ENCODE assay signal across 13 cellular contexts in the genomic region with DNA sequence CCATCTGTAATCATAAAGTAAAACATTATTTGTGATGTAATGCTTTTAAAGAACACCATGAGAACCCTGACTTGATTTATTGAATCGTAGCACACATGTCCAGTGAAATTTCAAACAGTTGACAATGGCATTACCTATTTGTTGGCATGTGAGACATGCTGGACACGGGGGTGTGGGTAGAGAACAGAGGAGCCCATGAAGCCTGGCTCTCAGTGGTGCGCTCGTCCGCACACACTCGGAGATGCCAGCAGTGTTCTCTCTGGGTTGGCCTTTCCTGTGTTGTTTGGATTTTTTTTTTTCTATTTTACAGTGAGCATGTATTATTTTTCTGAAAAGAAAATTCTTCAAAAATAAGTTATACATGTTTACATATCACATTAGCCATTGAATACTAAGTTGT.
A peak's percentile ranks its signal among the peaks of the same experiment; 100 is the strongest.
DNase-seq lines count a peak whose midpoint lies in the region; ATAC-seq and TF ChIP-seq lines count a peak whose summit lies in the region.
"Had no signal": no experiment of that assay in that cellular context is flagged by ENCODE, and none has a peak within 500 bp of the region (broad histone marks: within the 10 kb centered on the region; RNA-seq: fewer than 3 reads in every experiment).

No MANE protein-coding gene starts in this region.

- peaks cover 51% of the 10 kb centered on the region for H3K36me3 Mint-ChIP-seq in activated naive CD4-positive, alpha-beta T cell treated with anti-CD3 and anti-CD28 coated beads, Interleukin-2, amount 10 ng/mL, durations not matched to agents 7 days and 5 days
- H3K36me3 Mint-ChIP-seq in stimulated activated naive B cell treated with anti-CD40 and anti-IgM and Interleukin-4, amounts not matched to agents 10 μg/mL and 1 μg/mL and 100 μg/mL, for 72 hours: peaks cover 18 to 32% of the 10 kb centered on the region in 2 donors

- peak overlapping the region; percentile 41 for H3K27ac ChIP-seq in OCI-LY7 (ENCODE audit: low read depth, low read length, poor library complexity, severe bottlenecking)
- H3K27ac ChIP-seq in effector memory CD4-positive, alpha-beta T cell (ENCODE audit: insufficient read depth, low read length, poor library complexity, severe bottlenecking): peak overlapping the region; percentile 38

- peak overlapping the region; percentile 52 for H3K4me2 ChIP-seq in OCI-LY7 (ENCODE audit: low read length)

- peaks cover 81% of the 10 kb centered on the region for H3K79me2 ChIP-seq in OCI-LY7 (ENCODE audit: insufficient read depth, low read depth, low read length)

- H4K20me1 ChIP-seq in OCI-LY7 (ENCODE audit: insufficient read depth, low read length): peaks cover 43% of the 10 kb centered on the region

- POLR2A ChIA-PET in OCI-LY7 (lab: Charles Lee): interaction anchor here (0.6 to 1.4 kb wide), 5 partner anchors 9 to 119 kb away, joined by 3 to 7 read pairs (median 4); no protein-coding TSS in a partner anchor

- intact Hi-C loops in OCI-LY7 (cut with micrococcal nuclease; ENCODE audit: unreplicated experiment): loop anchor here (2.0 to 5.0 kb wide), 2 partner anchors 15 to 123 kb away; a partner anchor contains a TSS

- no peak overlapping the region for H3K4me3 Mint-ChIP-seq in activated naive CD4-positive, alpha-beta T cell treated with anti-CD3 and anti-CD28 coated beads, Interleukin-2, amount 10 ng/mL, durations not matched to agents 7 days and 5 days
- peak overlapping the region; percentile 31 to 68 for H3K4me3 Mint-ChIP-seq in stimulated activated naive B cell treated with anti-CD40 and anti-IgM and Interleukin-4, amounts not matched to agents 10 μg/mL and 1 μg/mL and 100 μg/mL, for 72 hours

- no peaks in the 10 kb centered on the region for H3K9me3 Mint-ChIP-seq in activated naive CD4-positive, alpha-beta T cell treated with anti-CD3 and anti-CD28 coated beads, Interleukin-2, amount 10 ng/mL, durations not matched to agents 7 days and 5 days
- H3K9me3 Mint-ChIP-seq in stimulated activated naive B cell treated with anti-CD40 and anti-IgM and Interleukin-4, amounts not matched to agents 10 μg/mL and 1 μg/mL and 100 μg/mL, for 72 hours: no peaks in the 10 kb centered on the region

- H3K9me3 ChIP-seq in OCI-LY7 (ENCODE audit: low read length): no peaks in the 10 kb centered on the region
- no peaks in the 10 kb centered on the region for H3K9me3 ChIP-seq in effector memory CD4-positive, alpha-beta T cell (ENCODE audit: control insufficient read depth, low read length)

- no peak overlapping the region for H2AFZ ChIP-seq in OCI-LY7 (ENCODE audit: low read length)

- H3K27me3 ChIP-seq in effector memory CD4-positive, alpha-beta T cell (replicated peaks; ENCODE audit: control insufficient read depth, insufficient read depth, low read length, poor library complexity, severe bottlenecking): no peaks in the 10 kb centered on the region

- peaks cover 89% of the 10 kb centered on the region for H3K4me1 Mint-ChIP-seq in activated naive CD4-positive, alpha-beta T cell treated with anti-CD3 and anti-CD28 coated beads, Interleukin-2, amount 10 ng/mL, durations not matched to agents 7 days and 5 days
- H3K4me1 Mint-ChIP-seq in stimulated activated naive B cell treated with anti-CD40 and anti-IgM and Interleukin-4, amounts not matched to agents 10 μg/mL and 1 μg/mL and 100 μg/mL, for 72 hours: peaks cover 60 to 91% of the 10 kb centered on the region in 2 donors

- TF ChIP-seq CTCF in OCI-LY7 (conservative IDR thresholded peaks at IDR 0.05; ENCODE audit: low read length): no peak

- ATAC-seq in stimulated activated naive B cell treated with anti-CD40 and anti-IgM and Interleukin-4, amounts not matched to agents 10 μg/mL and 1 μg/mL and 100 μg/mL, for 72 hours (replicated peaks): no peak
- ATAC-seq in GM18909 (IDR thresholded peaks at IDR 0.05; ENCODE audit: poor library complexity, unreplicated experiment) (no peak), GM21360 (IDR thresholded peaks at IDR 0.05; ENCODE audit: unreplicated experiment) (no peak)

- H3K4me1 ChIP-seq in OCI-LY7 (ENCODE audit: insufficient read depth, low read length, poor library complexity, severe bottlenecking): peaks cover 98% of the 10 kb centered on the region
- H3K4me1 ChIP-seq in effector memory CD4-positive, alpha-beta T cell (ENCODE audit: control insufficient read depth, insufficient read depth, low read length, poor library complexity, severe bottlenecking): peaks cover 46% of the 10 kb centered on the region

- no TSS peak for BruUV-seq in OCI-LY7 (replicated peaks; lab: Mats Ljungman, UMichigan)

- peak overlapping the region; percentile 91 for H3K27ac Mint-ChIP-seq in activated naive CD4-positive, alpha-beta T cell treated with anti-CD3 and anti-CD28 coated beads, Interleukin-2, amount 10 ng/mL, durations not matched to agents 7 days and 5 days
- peak overlapping the region; percentile 95 for H3K27ac Mint-ChIP-seq in stimulated activated naive B cell treated with anti-CD40 and anti-IgM and Interleukin-4, amounts not matched to agents 10 μg/mL and 1 μg/mL and 100 μg/mL, for 72 hours

- no peaks in the 10 kb centered on the region for H3K27me3 Mint-ChIP-seq in activated naive CD4-positive, alpha-beta T cell treated with anti-CD3 and anti-CD28 coated beads, Interleukin-2, amount 10 ng/mL, durations not matched to agents 7 days and 5 days
- H3K27me3 Mint-ChIP-seq in stimulated activated naive B cell treated with anti-CD40 and anti-IgM and Interleukin-4, amounts not matched to agents 10 μg/mL and 1 μg/mL and 100 μg/mL, for 72 hours: no peaks in the 10 kb centered on the region

- no peak for DNase-seq in activated naive CD4-positive, alpha-beta T cell treated with anti-CD3 and anti-CD28 coated beads, Interleukin-2, amount 10 ng/mL, durations not matched to agents 7 days and 5 days
- no peak for DNase-seq in activated naive CD4-positive, alpha-beta T cell (lab: John Stamatoyannopoulos, UW)
- DNase-seq in OCI-LY7 (ENCODE audit: low spot score): no peak
- DNase-seq in effector memory CD4-positive, alpha-beta T cell: no peak
- DNase-seq in stimulated activated naive B cell treated with anti-CD40 and anti-IgM and Interleukin-4, amounts not matched to agents 10 μg/mL and 1 μg/mL and 100 μg/mL, for 72 hours: no peak
- DNase-seq in OCI-M2 (lab: John Stamatoyannopoulos, UW; ENCODE audit: unreplicated experiment): no peak
- DNase-seq: activated gamma-delta T cell treated with Interleukin-2 at 50 U/mL for 16 hours, foreskin melanocyte, NCI-H187, occipital lobe, SW 1271 had no signal

- H3K4me3 ChIP-seq in OCI-LY7 (ENCODE audit: low read depth, low read length, poor library complexity, severe bottlenecking): no peak overlapping the region
- no peak overlapping the region for H3K4me3 ChIP-seq in effector memory CD4-positive, alpha-beta T cell (ENCODE audit: insufficient read depth, low read depth, low read length, poor library complexity, severe bottlenecking)

- CTCF ChIA-PET in activated naive CD4-positive, alpha-beta T cell treated with anti-CD3 and anti-CD28 coated beads, Interleukin-2, amount 10 ng/mL, durations not matched to agents 7 days and 5 days (lab: Charles Lee): interaction anchor here (7.3 kb wide), 1 partner anchor 70 kb away, joined by 79 read pairs; no protein-coding TSS in a partner anchor
- CTCF ChIA-PET in OCI-LY7 (lab: Charles Lee; ENCODE audit: unreplicated experiment): no interaction called here

- H3K9me2 ChIP-seq in OCI-LY7 (ENCODE audit: insufficient read depth, low read length): no peaks in the 10 kb centered on the region

- peaks cover 11% of the 10 kb centered on the region; the same call in 1 of the 2 replicates for H3K36me3 ChIP-seq in OCI-LY7 (ENCODE audit: insufficient read depth, low read length)
- peaks cover 3% of the 10 kb centered on the region for H3K36me3 ChIP-seq in effector memory CD4-positive, alpha-beta T cell (ENCODE audit: control insufficient read depth, insufficient read depth, low read length)
